Comparison of ENCODE assay signal across 9 cellular contexts in the genomic region with DNA sequence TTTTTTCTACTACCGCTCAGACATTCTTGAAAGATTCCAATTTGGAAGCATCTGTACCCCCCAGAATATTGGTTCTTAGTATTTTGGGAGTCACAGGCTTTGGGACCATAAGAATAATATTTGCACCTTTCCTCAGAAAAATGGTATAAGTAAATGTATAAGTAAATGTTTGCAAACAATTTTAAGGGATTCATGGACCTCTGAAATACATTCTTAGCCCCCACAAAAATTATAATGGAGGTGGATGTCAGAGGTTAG. TPM values are rescaled to one million over a fixed set of nuclear protein-coding genes. Genes with fewer than 3 reads are reported as not detected.
DNase-seq lines count a peak whose midpoint lies in the region; ATAC-seq, FAIRE-seq and TF ChIP-seq lines count a peak whose summit lies in the region.
"Had no signal": no experiment of that assay in that cellular context is flagged by ENCODE, and none has a peak within 500 bp of the region (broad histone marks: within the 10 kb centered on the region; RNA-seq: fewer than 3 reads in every experiment).

No MANE protein-coding gene starts in this region.

- H3K4me1 ChIP-seq in A549 (peaks cover 45% of the 10 kb centered on the region), ectodermal cell (ENCODE audit: control insufficient read depth, insufficient read depth, low read length) (peaks cover 18% of the 10 kb centered on the region), muscle layer of colon (ENCODE audit: insufficient read depth, low read length) (peaks cover 64% of the 10 kb centered on the region)

- no peaks in the 10 kb centered on the region for H3K27me3 Mint-ChIP-seq in activated T-cell treated with anti-CD3 and anti-CD28 coated beads, Interleukin-2, amount 50 U/mL, for 24 hours
- H3K27me3 Mint-ChIP-seq in activated CD4-positive, alpha-beta T cell treated with anti-CD3 and anti-CD28 coated beads for 36 hours = no peaks in the 10 kb centered on the region

- peaks cover 8% of the 10 kb centered on the region for H3K36me3 ChIP-seq in ectodermal cell (ENCODE audit: control insufficient read depth, insufficient read depth, low read length)
- peaks cover under 1% of the 10 kb centered on the region for H3K36me3 ChIP-seq in muscle layer of colon (ENCODE audit: insufficient read depth, low read length)

- peaks cover 2% of the 10 kb centered on the region for H3K9me3 Mint-ChIP-seq in activated T-cell treated with anti-CD3 and anti-CD28 coated beads, Interleukin-2, amount 50 U/mL, for 24 hours
- H3K9me3 Mint-ChIP-seq in activated CD4-positive, alpha-beta T cell treated with anti-CD3 and anti-CD28 coated beads for 36 hours (ENCODE audit: low read depth) = no peaks in the 10 kb centered on the region
- H3K9me3 Mint-ChIP-seq: activated T-helper 2 cell treated with anti-CD3 and anti-CD28 coated beads, Interferon-gamma antibody, Interleukin-2, Interleukin-4, amounts not matched to agents 10 μg/mL and 5 μg/mL and 100 μg/mL, durations not matched to agents 14 hours and 24 hours and 36 hours had no signal

- TF ChIP-seq EP300 in A549 (IDR thresholded peaks at IDR 0.05) = no peak

- intact Hi-C loops in activated CD4-positive, alpha-beta T cell treated with anti-CD3 and anti-CD28 coated beads for 36 hours (cut with DNase I, micrococcal nuclease) = loop anchor here in 1 of 2 experiments (2.0 to 5.0 kb wide), 5 partner anchors 14 to 284 kb away; partner anchors contain the start of gene H3-3A

- peaks cover 40% of the 10 kb centered on the region for H3K4me1 Mint-ChIP-seq in activated T-cell treated with anti-CD3 and anti-CD28 coated beads, Interleukin-2, amount 50 U/mL, for 24 hours (ENCODE audit: low read depth)
- H3K4me1 Mint-ChIP-seq in activated CD4-positive, alpha-beta T cell treated with anti-CD3 and anti-CD28 coated beads for 36 hours = peaks cover 34% of the 10 kb centered on the region

- H3K9ac ChIP-seq in muscle layer of colon (ENCODE audit: low read length) = peak overlapping the region; percentile 95

- ATAC-seq in A549 = no peak
- no peak for ATAC-seq in activated CD4-positive, alpha-beta T cell treated with anti-CD3 and anti-CD28 coated beads for 36 hours

- H3K36me3 Mint-ChIP-seq in activated T-cell treated with anti-CD3 and anti-CD28 coated beads, Interleukin-2, amount 50 U/mL, for 24 hours (ENCODE audit: low read depth) = peaks cover 38% of the 10 kb centered on the region
- H3K36me3 Mint-ChIP-seq in activated CD4-positive, alpha-beta T cell treated with anti-CD3 and anti-CD28 coated beads for 36 hours (ENCODE audit: low read depth) = peaks cover 27% of the 10 kb centered on the region

- no peak overlapping the region for H3K4me3 Mint-ChIP-seq in activated T-cell treated with anti-CD3 and anti-CD28 coated beads, Interleukin-2, amount 50 U/mL, for 24 hours
- H3K4me3 Mint-ChIP-seq in activated CD4-positive, alpha-beta T cell treated with anti-CD3 and anti-CD28 coated beads for 36 hours = no peak overlapping the region

- peak overlapping the region; percentile 80 for H3K4me2 ChIP-seq in A549

- H3K4me3 ChIP-seq in A549 (peak overlapping the region; percentile 85), ectodermal cell (ENCODE audit: insufficient read depth, low read depth, low read length) (peak overlapping the region; percentile 71), muscle layer of colon (ENCODE audit: low read depth in 1 of 2, low read length in 2 of 2) (peak overlapping the region; percentile 87 to 93)
- H3K4me3 ChIP-seq in Jurkat, Clone E6-1 (ENCODE audit: low read length) = peak overlapping the region; percentile 84

- no peak for TF ChIP-seq RAD21 in A549 (conservative IDR thresholded peaks at IDR 0.05 in 1 of 2, IDR thresholded peaks at IDR 0.05 in 1 of 2)

- no peak for TF ChIP-seq CTCF in A549 (IDR thresholded peaks at IDR 0.05)

- TF ChIP-seq POLR2A in A549 (IDR thresholded peaks at IDR 0.05; ENCODE audit: low read length) = no peak

- no peak for DNase-seq in A549 (ENCODE audit: low read depth in 1 of 2, low spot score in 1 of 2)
- DNase-seq in Jurkat, Clone E6-1 (ENCODE audit: low read depth, low spot score) = no peak
- no peak for DNase-seq in HUDEP-2 (lab: John Stamatoyannopoulos, UW; ENCODE audit: unreplicated experiment in 76 of 76)
- DNase-seq in activated T-cell treated with anti-CD3 and anti-CD28 coated beads, Interleukin-2, amount 50 U/mL, for 24 hours = no peak
- DNase-seq in NCI-H226 = no peak
- no peak for DNase-seq in activated CD4-positive, alpha-beta T cell treated with anti-CD3 and anti-CD28 coated beads for 36 hours

- POLR2A ChIA-PET in A549 (lab: Yijun Ruan, JAX) = interaction anchor here (0.7 to 3.1 kb wide), 18 partner anchors 8 to 284 kb away, joined by 3 to 58 read pairs (median 8); partner anchors contain the start of genes ENAH, EPHX1, H3-3A and PYCR2
- POLR2A ChIA-PET in activated CD4-positive, alpha-beta T cell treated with anti-CD3 and anti-CD28 coated beads for 36 hours (lab: Charles Lee) = interaction anchor here (0.7 to 2.0 kb wide), 15 partner anchors 13 to 334 kb away, joined by 3 to 17 read pairs (median 4); partner anchors contain the start of genes EPHX1, H3-3A, PYCR2 and SDE2

- H3K9me3 ChIP-seq in A549 (no peaks in the 10 kb centered on the region), ectodermal cell (ENCODE audit: control insufficient read depth, low read length) (no peaks in the 10 kb centered on the region), muscle layer of colon (ENCODE audit: low read length) (no peaks in the 10 kb centered on the region)

- H3K27ac ChIP-seq in A549 (peak overlapping the region; percentile 93 to 97), ectodermal cell (ENCODE audit: insufficient read depth, low read depth, low read length, poor library complexity, severe bottlenecking) (peak overlapping the region; percentile 98), muscle layer of colon (ENCODE audit: low read depth, low read length) (peak overlapping the region; percentile 98)

- CTCF ChIA-PET in A549 (lab: Yijun Ruan, JAX) = interaction anchor here (0.6 to 20.2 kb wide), 35 partner anchors 8 to 317 kb away, joined by 3 to 429 read pairs (median 6); partner anchors contain the start of genes ENAH, EPHX1 and TMEM63A
- CTCF ChIA-PET in activated CD4-positive, alpha-beta T cell treated with anti-CD3 and anti-CD28 coated beads for 36 hours (lab: Charles Lee) = interaction anchor here (0.7 to 3.4 kb wide), 28 partner anchors 8 to 416 kb away, joined by 3 to 18 read pairs (median 4); partner anchors contain the start of genes PYCR2, SDE2 and TMEM63A

- WGBS in A549 (ENCODE audit: missing lambda C conversion rate) = 0% methylated on average over 1 of the region's 1 CpG
- 0% methylated on average over 1 of the region's 1 CpG; no CpG with 5 or more reads in 1 of the 2 experiments for WGBS in ectodermal cell, 2 experiments

- no peaks in the 10 kb centered on the region for H3K27me3 ChIP-seq in ectodermal cell (ENCODE audit: control insufficient read depth, insufficient read depth, low read length, poor library complexity, severe bottlenecking)
- no peaks in the 10 kb centered on the region for H3K27me3 ChIP-seq in muscle layer of colon (ENCODE audit: control insufficient read depth in 1 of 2, insufficient read depth in 2 of 2, low read length in 2 of 2)

- no peak for FAIRE-seq in A549 (lab: Jason Lieb, UNC)

- no peak overlapping the region for H3K27ac Mint-ChIP-seq in activated T-cell treated with anti-CD3 and anti-CD28 coated beads, Interleukin-2, amount 50 U/mL, for 24 hours
- no peak overlapping the region for H3K27ac Mint-ChIP-seq in activated CD4-positive, alpha-beta T cell treated with anti-CD3 and anti-CD28 coated beads for 36 hours
- H3K27ac Mint-ChIP-seq: activated T-helper 2 cell treated with anti-CD3 and anti-CD28 coated beads, Interferon-gamma antibody, Interleukin-2, Interleukin-4, amounts not matched to agents 10 μg/mL and 5 μg/mL and 100 μg/mL, durations not matched to agents 14 hours and 24 hours and 36 hours had no signal

TF ChIP-seq in A549, 52 proteins besides CTCF, POLR2A, EP300 and RAD21 (continues in another document):
- no peak for TF ChIP-seq BHLHE40 (IDR thresholded peaks at IDR 0.05; ENCODE audit: low read depth, low read length)
- TF ChIP-seq CHD2 (IDR thresholded peaks at IDR 0.05; ENCODE audit: low read length, partially characterized antibody) = no peak
- no peak for TF ChIP-seq PHF8 (IDR thresholded peaks at IDR 0.05; ENCODE audit: borderline replicate concordance, low read depth)
- TF ChIP-seq NFE2L2 (conservative IDR thresholded peaks at IDR 0.05; ENCODE audit: low read length) = no peak
- TF ChIP-seq CBX8 (IDR thresholded peaks at IDR 0.05) = no peak
- TF ChIP-seq NR3C1 (IDR thresholded peaks at IDR 0.05) = no peak

RNA-seq across cellular contexts. Expression of gene SRP9, which starts 0.7 kb away (rescaled TPM):
- polyA plus RNA-seq in A549 (2011; rRNA removed) (512 and 629 TPM in 2 replicates), A549 (2017; fragmentation: RNase III; extraction: RNeasy Plus Mini Kit Qiagen cat#74134 plus additional on column Dnase treatment) (341 to 356 TPM (median 352 TPM) in 3 replicates)
- 172 and 189 TPM in 2 replicates for polyA plus RNA-seq in A549 (2012; cell fraction: cytosol; rRNA removed)
- 80.1 and 189 TPM in 2 replicates for polyA plus RNA-seq in A549 (2012; cell fraction: nucleus; rRNA removed)
- polyA minus RNA-seq in A549 (2011; rRNA and poly(A)+ RNA removed) = 144 and 217 TPM in 2 replicates
- polyA plus RNA-seq in Jurkat, Clone E6-1 (2012; ENCODE audit: insufficient read depth, insufficient read length) = 539 TPM
- 554 TPM for polyA plus RNA-seq in ectodermal cell (2013, experiment 1 of 4)
- 571 TPM for polyA plus RNA-seq in ectodermal cell (2013, experiment 2 of 4)
- polyA plus RNA-seq in ectodermal cell (2013, experiment 3 of 4) = 429 TPM
- 484 TPM for polyA plus RNA-seq in ectodermal cell (2013, experiment 4 of 4)
- 100 to 1,000 TPM; 263 to 308 TPM for total RNA-seq in activated CD4-positive, alpha-beta T cell treated with anti-CD3 and anti-CD28 coated beads for 36 hours

RNA-seq across cellular contexts. Expression of gene EPHX1, which starts 31.6 kb away (rescaled TPM):
- polyA plus RNA-seq in A549 (2011; rRNA removed) = 150 and 212 TPM in 2 replicates
- 144 and 155 TPM in 2 replicates for polyA plus RNA-seq in A549 (2012; cell fraction: cytosol; rRNA removed)
- polyA plus RNA-seq in A549 (2012; cell fraction: nucleus; rRNA removed) = 129 and 138 TPM in 2 replicates
- 195 to 279 TPM (median 252 TPM) in 3 replicates for polyA plus RNA-seq in A549 (2017; fragmentation: RNase III; extraction: RNeasy Plus Mini Kit Qiagen cat#74134 plus additional on column Dnase treatment)
- polyA minus RNA-seq in A549 (2011; rRNA and poly(A)+ RNA removed) = 117 and 122 TPM in 2 replicates
- polyA plus RNA-seq in Jurkat, Clone E6-1 (2012; ENCODE audit: insufficient read depth, insufficient read length) = 15.8 TPM
- 12.5 TPM for polyA plus RNA-seq in ectodermal cell (2013, experiment 1 of 4)
- polyA plus RNA-seq in ectodermal cell (2013, experiment 2 of 4) = 15.5 TPM
- polyA plus RNA-seq in ectodermal cell (2013, experiment 3 of 4) = 7.8 TPM
- 11.8 TPM for polyA plus RNA-seq in ectodermal cell (2013, experiment 4 of 4)
- 1 to 10 TPM; 2.5 to 2.6 TPM for total RNA-seq in activated CD4-positive, alpha-beta T cell treated with anti-CD3 and anti-CD28 coated beads for 36 hours
